In genomic region chr1:114670083-114671010, GRCh38 we compare ENCODE assay signal across 8 cellular contexts. TPM values are rescaled to one million over a fixed set of nuclear protein-coding genes. Genes with fewer than 3 reads are reported as not detected.
DNase-seq lines count a peak whose midpoint lies in the region; ATAC-seq and TF ChIP-seq lines count a peak whose summit lies in the region.

No MANE protein-coding gene starts in this region.

- H3K27me3 ChIP-seq in uterus: no peaks in the 10 kb centered on the region

- peak; percentile 99 for ATAC-seq in HG02571 (IDR thresholded peaks at IDR 0.05; ENCODE audit: unreplicated experiment)

- intact Hi-C loops in uterus (cut with DNase I; ENCODE audit: low total_unique reads): no loop called here

- in situ Hi-C loops in astrocyte of the cerebellum (cut with HindIII; ENCODE audit: low sequenced_read_pairs): no loop called here

- no peaks in the 10 kb centered on the region for H3K36me3 ChIP-seq in uterus

- TF ChIP-seq POLR2A in NB4 (IDR thresholded peaks at IDR 0.05; ENCODE audit: extremely low read depth, insufficient read length): no peak
- peak; percentile 55 to 71 for TF ChIP-seq POLR2A in uterus (IDR thresholded peaks at IDR 0.05)

- no peaks in the 10 kb centered on the region for H3K9me3 ChIP-seq in uterus

- no peak for TF ChIP-seq CTCF in GM12864 (IDR thresholded peaks at IDR 0.05; ENCODE audit: low read depth, low read length, missing control alignments)
- no peak for TF ChIP-seq CTCF in NB4 (IDR thresholded peaks at IDR 0.05; ENCODE audit: low read depth, low read length)
- no peak for TF ChIP-seq CTCF in astrocyte of the cerebellum (IDR thresholded peaks at IDR 0.05; ENCODE audit: low read depth, low read length, missing control alignments)
- TF ChIP-seq CTCF in uterus (IDR thresholded peaks at IDR 0.05): peak in 3 of 4 experiments; percentile 15 to 36 (median 20)

- H3K4me3 ChIP-seq in GM12864 (ENCODE audit: low read depth, low read length) (peak overlapping the region; percentile 78), NB4 (ENCODE audit: low read depth, low read length) (peak overlapping the region; percentile 54), astrocyte of the cerebellum (ENCODE audit: low read depth, low read length) (peak overlapping the region; percentile 67), uterus (peak overlapping the region; percentile 56 to 79)

- peak overlapping the region; percentile 43 to 81 for H3K27ac ChIP-seq in uterus

- H3K4me1 ChIP-seq in uterus: no peaks in the 10 kb centered on the region

- peak; percentile 53 for DNase-seq in GM12864 (ENCODE audit: low read depth)
- peak; percentile 86 for DNase-seq in NB4 (ENCODE audit: low read depth)
- DNase-seq in T-helper 2 cell: peak; percentile 65 to 82 (median 81)
- peak; percentile 49 for DNase-seq in astrocyte of the cerebellum (ENCODE audit: low read depth)
- DNase-seq in hepatic stellate cell (ENCODE audit: low spot score): peak; percentile 94
- peak; percentile 88 for DNase-seq in putamen (ENCODE audit: low spot score)
- peak; percentile 92 to 94 for DNase-seq in uterus

RNA-seq across cellular contexts. Expression of gene DENND2C, which starts 0.5 kb away (rescaled TPM):
- total RNA-seq in uterus: 1 to 10 TPM; 1.8 to 7.9 (median 4.4) TPM

RNA-seq across cellular contexts. Expression of gene AMPD1, which starts 25.0 kb away (rescaled TPM):
- 1 to 10 TPM in 1 of 4 donors, not detected in 3; 1.3 TPM for total RNA-seq in uterus

RNA-seq across cellular contexts. Expression of gene NRAS, which starts 46.2 kb away (rescaled TPM):
- total RNA-seq in uterus: 10 to 100 TPM in 3 of 4 donors, 1 to 10 TPM in 1; 7.7 to 57.9 (median 20.4) TPM

Comparison
In these comparisons a context has a peak if more than half of its experiments do, and no peak if none do; other contexts are left out.
1. Peak in every context shown above with its lines: DNase-seq, ATAC-seq, H3K4me3 ChIP-seq and H3K27ac ChIP-seq.
2. CTCF ChIP-seq: peak in uterus (3 of 4); none in GM12864 (single experiment), NB4 (single experiment) and astrocyte of the cerebellum (single experiment).